Comparison of ENCODE assay signal across 9 cellular contexts in genomic region chr3:14451844-14452533, GRCh38. TPM values are rescaled to one million over a fixed set of nuclear protein-coding genes. Genes with fewer than 3 reads are reported as not detected.
DNase-seq lines count a peak whose midpoint lies in the region; ATAC-seq lines count a peak whose summit lies in the region.
"Had no signal": no experiment of that assay in that cellular context is flagged by ENCODE, and none has a peak within 500 bp of the region (broad histone marks: within the 10 kb centered on the region; RNA-seq: fewer than 3 reads in every experiment).

No MANE protein-coding gene starts in this region.

- intact Hi-C loops in left ventricle myocardium superior (cut with micrococcal nuclease): no loop called here

- DNase-seq in H4 (ENCODE audit: low spot score) (peak; percentile 83), amniotic epithelial cell (ENCODE audit: low read depth) (peak; percentile 95), left ventricle myocardium superior (peak; percentile 69), smooth muscle cell of the brain vasculature (ENCODE audit: low read depth, low spot score) (peak; percentile 67), T-helper 1 cell (no peak), 8988T (no peak)
- DNase-seq in activated CD4-positive, alpha-beta T cell treated with anti-CD3 and anti-CD28 coated beads for 4 hours: no peak
- DNase-seq: T-helper 2 cell had no signal

- peak; percentile 69 for ATAC-seq in left ventricle myocardium superior
- no peak for ATAC-seq in GM18867 (IDR thresholded peaks at IDR 0.05; ENCODE audit: unreplicated experiment)

RNA-seq across cellular contexts. Expression of gene SLC6A6, which starts 49.6 kb away (rescaled TPM):
- total RNA-seq in H4 (2014; rRNA removed; shearing (Covaris generic)): 24.4 and 29.8 TPM in 2 replicates
- 14.1 TPM for total RNA-seq in left ventricle myocardium superior

Comparison
In these comparisons a context has a peak if more than half of its experiments do, and no peak if none do; other contexts are left out.
1. DNase-seq: peak in H4 (single experiment), amniotic epithelial cell (single experiment), left ventricle myocardium superior (single experiment) and smooth muscle cell of the brain vasculature (single experiment); none in T-helper 1 cell (0 of 5), 8988T (single experiment) and activated CD4-positive, alpha-beta T cell treated with anti-CD3 and anti-CD28 coated beads for 4 hours (0 of 2).